In the genomic region with DNA sequence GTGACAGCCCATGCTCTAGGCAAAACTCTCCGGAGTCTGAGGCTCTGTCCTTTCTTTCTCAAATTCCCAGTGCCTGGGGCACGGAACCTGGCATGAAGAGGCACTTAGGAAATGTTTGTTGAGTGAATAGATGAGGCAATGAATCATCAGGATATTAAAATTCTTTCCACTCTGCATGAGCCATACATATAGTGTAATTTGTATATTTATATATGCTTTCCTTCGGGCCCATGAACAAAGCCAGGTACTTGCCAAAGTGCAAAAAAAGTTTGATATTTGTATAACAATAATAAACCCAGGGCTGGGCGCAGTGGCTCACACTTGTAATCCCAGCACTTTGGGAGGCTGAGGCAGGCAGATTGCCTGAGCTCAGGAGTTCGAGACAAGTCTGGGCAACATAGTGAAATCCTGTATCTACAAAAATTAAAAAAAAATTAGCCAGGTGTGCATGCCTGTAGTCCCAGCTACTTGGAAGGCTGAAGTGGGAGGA, we compare ENCODE assay signal across 12 cellular contexts.
DNase-seq lines count a peak whose midpoint lies in the region; ATAC-seq and TF ChIP-seq lines count a peak whose summit lies in the region.
"Had no signal": no experiment of that assay in that cellular context is flagged by ENCODE, and none has a peak within 500 bp of the region (broad histone marks: within the 10 kb centered on the region; RNA-seq: fewer than 3 reads in every experiment).

No MANE protein-coding gene starts in this region.

- no peaks in the 10 kb centered on the region for H4K20me1 ChIP-seq in H9 (ENCODE audit: control insufficient read depth, insufficient read depth, insufficient read length)

- no peak overlapping the region for H3K23ac ChIP-seq in H9 (ENCODE audit: insufficient read length, low read depth, low read length)

- no peak overlapping the region for H4K91ac ChIP-seq in H9 (ENCODE audit: insufficient read length, low read depth, low read length)

- H4K8ac ChIP-seq in H9 (replicated peaks; ENCODE audit: insufficient read length, low read depth, low read length): no peak overlapping the region

- H3K9me3 ChIP-seq in colonic mucosa (no peaks in the 10 kb centered on the region), mucosa of descending colon (no peaks in the 10 kb centered on the region), H9 (ENCODE audit: control insufficient read depth, low read depth, low read length) (no peaks in the 10 kb centered on the region)

- H3K9ac ChIP-seq in colonic mucosa (ENCODE audit: low read depth in 2 of 2, low read length in 2 of 2) (no peak overlapping the region), H9 (ENCODE audit: extremely low read depth, insufficient read length, low read length) (no peak overlapping the region)
- H3K9ac ChIP-seq: KMS-11 had no signal

- no peak overlapping the region for H3K4me2 ChIP-seq in H9 (ENCODE audit: insufficient read depth, insufficient read length, low read length)
- H3K4me2 ChIP-seq: KMS-11 had no signal

- in situ Hi-C loops in Caki2 (cut with HindIII; ENCODE audit: low pct_unique_long_range_greater_than_20kb, low sequenced_read_pairs): no loop called here

- H3K79me1 ChIP-seq in H9 (ENCODE audit: insufficient read depth, low read depth, low read length, poor library complexity, severe bottlenecking): no peaks in the 10 kb centered on the region

- no peaks in the 10 kb centered on the region for H3K36me3 Mint-ChIP-seq in H9 (ENCODE audit: insufficient read depth in 1 of 3, low read depth in 3 of 3)
- H3K36me3 Mint-ChIP-seq: activated naive CD4-positive, alpha-beta T cell treated with anti-CD3 and anti-CD28 coated beads, Interleukin-2, amount 50 U/mL, for 72 hours had no signal

- no peak overlapping the region for H2AFZ ChIP-seq in H9 (ENCODE audit: low read length)

- no peaks in the 10 kb centered on the region for H3K79me2 ChIP-seq in H9 (ENCODE audit: insufficient read depth, low read length)

- no peaks in the 10 kb centered on the region for H3K27me3 ChIP-seq in colonic mucosa
- no peaks in the 10 kb centered on the region for H3K27me3 ChIP-seq in H9 (ENCODE audit: insufficient read depth, low read length)

- peak overlapping the region; percentile 69 for H3K27ac ChIP-seq in colonic mucosa
- no peak overlapping the region for H3K27ac ChIP-seq in H9 (ENCODE audit: insufficient read length, low read depth, low read length)
- H3K27ac ChIP-seq: KMS-11 had no signal

- H3T11ph ChIP-seq in H9 (ENCODE audit: low read length): no peak overlapping the region

- H3K27ac Mint-ChIP-seq in H9: peak overlapping the region in 1 of 3 experiments; percentile 62; a peak in 1 of 7 replicates
- H3K27ac Mint-ChIP-seq: activated naive CD4-positive, alpha-beta T cell treated with anti-CD3 and anti-CD28 coated beads, Interleukin-2, amount 50 U/mL, for 72 hours had no signal

- H3K4me3 ChIP-seq in colonic mucosa (no peak overlapping the region), mucosa of descending colon (no peak overlapping the region)

- H2AK5ac ChIP-seq in H9 (ENCODE audit: insufficient read length, low read length): no peak overlapping the region

- H3K9me3 Mint-ChIP-seq in H9: no peaks in the 10 kb centered on the region
- H3K9me3 Mint-ChIP-seq: activated naive CD4-positive, alpha-beta T cell treated with anti-CD3 and anti-CD28 coated beads, Interleukin-2, amount 50 U/mL, for 72 hours had no signal

- no peaks in the 10 kb centered on the region for H3K27me3 Mint-ChIP-seq in H9 (ENCODE audit: low read depth)

- no peak overlapping the region for H2BK12ac ChIP-seq in H9 (ENCODE audit: insufficient read length, low read depth, low read length)

- H3K36me3 ChIP-seq in colonic mucosa (no peaks in the 10 kb centered on the region), mucosa of descending colon (ENCODE audit: low read depth) (no peaks in the 10 kb centered on the region)

- no peak overlapping the region for H3K4me3 Mint-ChIP-seq in H9

- DNase-seq in Caki2 (ENCODE audit: low read depth): peak; percentile 61
- DNase-seq in NCI-H460 (ENCODE audit: extremely low read depth, low read depth): peak; percentile 75
- DNase-seq in colonic mucosa: peak; percentile 59
- DNase-seq in mucosa of descending colon: peak in 1 of 3 donors; percentile 48
- no peak for DNase-seq in inferior parietal cortex (ENCODE audit: extremely low spot score)
- no peak for DNase-seq in NK-92 treated with Interleukin-12 subunit alpha and Interleukin-12 subunit beta, amount 100 ng/mL, for 24 hours (lab: John Stamatoyannopoulos, UW)
- DNase-seq in H9: no peak
- DNase-seq: NCI-H2227 treated with DMSO at 0.1 percent for 48 hours, right cardiac atrium had no signal

- WGBS in H9 (ENCODE audit: extremely low coverage, insufficient read length, low lambda C conversion rate): no CpG with 5 or more reads among the region's 5 CpGs

- H2BK15ac ChIP-seq in H9 (ENCODE audit: low read depth, low read length): no peak overlapping the region

- H2BK120ac ChIP-seq in H9 (ENCODE audit: low read depth, low read length, poor library complexity, severe bottlenecking): no peak overlapping the region

- intact Hi-C loops in colonic mucosa (cut with DNase I): no loop called here
- intact Hi-C loops in mucosa of descending colon (cut with DNase I, micrococcal nuclease): no loop called here

- no peak overlapping the region for H2BK5ac ChIP-seq in H9 (ENCODE audit: insufficient read length, low read length)

- H3K4me1 Mint-ChIP-seq in H9: peaks cover 22 to 28% of the 10 kb centered on the region in 2 experiments

- ATAC-seq in mucosa of descending colon (peak; percentile 83), GM21825 (IDR thresholded peaks at IDR 0.05; ENCODE audit: unreplicated experiment) (no peak)
- ATAC-seq: activated naive CD4-positive, alpha-beta T cell treated with anti-CD3 and anti-CD28 coated beads, Interleukin-2, amount 50 U/mL, for 72 hours; right cardiac atrium had no signal

- no peak overlapping the region for H3K56ac ChIP-seq in H9 (ENCODE audit: insufficient read length, low read depth, low read length)

- H2BK20ac ChIP-seq in H9 (ENCODE audit: low read depth, low read length, poor library complexity, severe bottlenecking): no peak overlapping the region

- TF ChIP-seq CTCF in colonic mucosa (IDR thresholded peaks at IDR 0.05) (no peak), mucosa of descending colon (IDR thresholded peaks at IDR 0.05) (no peak), H9 (conservative IDR thresholded peaks at IDR 0.05) (no peak)

- no peak overlapping the region for H3K14ac ChIP-seq in H9 (ENCODE audit: insufficient read depth, low read length)

- H3K18ac ChIP-seq in H9 (ENCODE audit: insufficient read length, low read depth, low read length): no peak overlapping the region

- no peaks in the 10 kb centered on the region for H3K23me2 ChIP-seq in H9 (ENCODE audit: insufficient read length, low read depth, low read length, poor library complexity, severe bottlenecking)

- no peak overlapping the region for H4K5ac ChIP-seq in H9 (ENCODE audit: insufficient read length, low read depth, low read length)

- no peak overlapping the region for H3K4ac ChIP-seq in H9 (ENCODE audit: low read depth, low read length)

- no peaks in the 10 kb centered on the region for H3K4me1 ChIP-seq in colonic mucosa
- peaks cover 16% of the 10 kb centered on the region for H3K4me1 ChIP-seq in mucosa of descending colon (ENCODE audit: low read depth)
- H3K4me1 ChIP-seq in H9 (ENCODE audit: insufficient read depth, low read length): no peaks in the 10 kb centered on the region; the same call in 1 of the 2 replicates

Comparison
In these comparisons a context has a peak if more than half of its experiments do, and no peak if none do; other contexts are left out.
1. DNase-seq: peak in Caki2 (single experiment), NCI-H460 (single experiment) and colonic mucosa (single experiment); none in inferior parietal cortex (single experiment), NK-92 treated with Interleukin-12 subunit alpha and Interleukin-12 subunit beta, amount 100 ng/mL, for 24 hours (single experiment) and H9 (single experiment).